Comparison of ENCODE assay signal across 8 cellular contexts in genomic region chr6:145733770-145734169, GRCh38. TPM values are rescaled to one million over a fixed set of nuclear protein-coding genes. Genes with fewer than 3 reads are reported as not detected.
A peak's percentile ranks its signal among the peaks of the same experiment; 100 is the strongest.
DNase-seq lines count a peak whose midpoint lies in the region; ATAC-seq and TF ChIP-seq lines count a peak whose summit lies in the region.

No MANE protein-coding gene starts in this region.

- no peak for TF ChIP-seq POLR2A in esophagus muscularis mucosa (IDR thresholded peaks at IDR 0.05; ENCODE audit: low read depth)
- TF ChIP-seq POLR2A in stomach (IDR thresholded peaks at IDR 0.05): no peak
- TF ChIP-seq POLR2A in Peyer's patch (IDR thresholded peaks at IDR 0.05): no peak

- H3K27me3 ChIP-seq in OCI-LY1 (ENCODE audit: insufficient read depth, low read length) (no peaks in the 10 kb centered on the region), esophagus muscularis mucosa (no peaks in the 10 kb centered on the region), stomach (no peaks in the 10 kb centered on the region), Peyer's patch (no peaks in the 10 kb centered on the region)

- H3K9me3 ChIP-seq in OCI-LY1 (ENCODE audit: low read length) (peaks cover 9% of the 10 kb centered on the region), esophagus muscularis mucosa (peaks cover 0 to 2% (median 0%) of the 10 kb centered on the region in 4 donors), stomach (peaks cover 0 to 7% (median 0%) of the 10 kb centered on the region in 4 donors), Peyer's patch (no peaks in the 10 kb centered on the region)

- no peaks in the 10 kb centered on the region for H3K9me2 ChIP-seq in OCI-LY1 (ENCODE audit: low read depth, low read length)

- H3K27me3 Mint-ChIP-seq in activated T-cell treated with anti-CD3 and anti-CD28 coated beads, Interleukin-2, amount 50 U/mL, for 4 hours (ENCODE audit: low read depth): no peaks in the 10 kb centered on the region

- H3K4me1 ChIP-seq in OCI-LY1 (ENCODE audit: insufficient read depth, low read length, severe bottlenecking) (peaks cover 25% of the 10 kb centered on the region), esophagus muscularis mucosa (peaks cover 11 to 49% (median 45%) of the 10 kb centered on the region in 4 donors), stomach (peaks cover 0 to 38% (median 17%) of the 10 kb centered on the region in 4 donors), Peyer's patch (peaks cover 0 to 5% (median 0%) of the 10 kb centered on the region in 4 donors)

- H3K9ac ChIP-seq in OCI-LY1 (ENCODE audit: low read length): peak overlapping the region; percentile 99

- H2AFZ ChIP-seq in OCI-LY1 (ENCODE audit: low read length): no peak overlapping the region

- H3K4me2 ChIP-seq in OCI-LY1 (ENCODE audit: low read length): peak overlapping the region; percentile 98

- intact Hi-C loops in esophagus muscularis mucosa (cut with DNase I): loop anchor here (5.0 to 10.0 kb wide), 2 partner anchors 154 to 231 kb away; partner anchors contain the start of gene SHPRH
- intact Hi-C loops in stomach (cut with DNase I; ENCODE audit: low total_unique reads): no loop called here

- DNase-seq in activated T-cell treated with anti-CD3 and anti-CD28 coated beads, Interleukin-2, amount 50 U/mL, for 4 hours: no peak
- DNase-seq in activated T-cell treated with anti-CD3 and anti-CD28 coated beads, Interleukin-2, amount 50 U/mL, for 48 hours: no peak
- DNase-seq in esophagus muscularis mucosa (ENCODE audit: extremely low spot score): no peak
- no peak for DNase-seq in stomach
- DNase-seq in 8988T: no peak
- DNase-seq in Peyer's patch: no peak

- no peaks in the 10 kb centered on the region for H3F3A ChIP-seq in OCI-LY1 (ENCODE audit: insufficient read depth, low read length)

- H3K36me3 ChIP-seq in OCI-LY1 (ENCODE audit: insufficient read depth, low read length): peaks cover 17% of the 10 kb centered on the region
- no peaks in the 10 kb centered on the region for H3K36me3 ChIP-seq in esophagus muscularis mucosa
- H3K36me3 ChIP-seq in stomach: peaks cover 0 to 9% (median 0%) of the 10 kb centered on the region in 4 donors
- H3K36me3 ChIP-seq in Peyer's patch: no peaks in the 10 kb centered on the region

- no peaks in the 10 kb centered on the region for H4K20me1 ChIP-seq in OCI-LY1 (ENCODE audit: insufficient read depth, low read length)

- peaks cover 21% of the 10 kb centered on the region for H3K4me1 Mint-ChIP-seq in activated T-cell treated with anti-CD3 and anti-CD28 coated beads, Interleukin-2, amount 50 U/mL, for 4 hours (ENCODE audit: low read depth)

- ATAC-seq in activated T-cell treated with anti-CD3 and anti-CD28 coated beads, Interleukin-2, amount 50 U/mL, for 4 hours: no peak
- no peak for ATAC-seq in HG03469 (IDR thresholded peaks at IDR 0.05; ENCODE audit: unreplicated experiment)

- H3K9me3 Mint-ChIP-seq in activated T-cell treated with anti-CD3 and anti-CD28 coated beads, Interleukin-2, amount 50 U/mL, for 4 hours: peaks cover 10% of the 10 kb centered on the region

- no peak for TF ChIP-seq CTCF in OCI-LY1 (IDR thresholded peaks at IDR 0.05; ENCODE audit: low read length)
- no peak for TF ChIP-seq CTCF in esophagus muscularis mucosa (IDR thresholded peaks at IDR 0.05)
- TF ChIP-seq CTCF in stomach (IDR thresholded peaks at IDR 0.05): no peak
- TF ChIP-seq CTCF in Peyer's patch (IDR thresholded peaks at IDR 0.05): no peak

- 0 out of 2 replicates have a peak, but pooled peaks cover 4% of the 10 kb centered on the region for H3K79me2 ChIP-seq in OCI-LY1 (ENCODE audit: insufficient read depth, low read length)

- H3K36me3 Mint-ChIP-seq in activated T-cell treated with anti-CD3 and anti-CD28 coated beads, Interleukin-2, amount 50 U/mL, for 4 hours (ENCODE audit: insufficient read depth): peaks cover 8% of the 10 kb centered on the region

- peak overlapping the region; percentile 94 for H3K4me3 Mint-ChIP-seq in activated T-cell treated with anti-CD3 and anti-CD28 coated beads, Interleukin-2, amount 50 U/mL, for 4 hours

- H3K27ac ChIP-seq in OCI-LY1 (ENCODE audit: low read depth, low read length, poor library complexity, severe bottlenecking) (peak overlapping the region; percentile 69), esophagus muscularis mucosa (replicated peaks in 1 of 4) (peak overlapping the region; percentile 96 to 99 (median 98)), stomach (peak overlapping the region in 4 of 5 donors; percentile 96 to 98 (median 97)), Peyer's patch (peak overlapping the region in 1 of 4 donors; percentile 92)

- WGBS in esophagus muscularis mucosa: 34% methylated on average over 3 of the region's 3 CpGs
- 22 to 51% (median 42%) methylated on average over 3 of the region's 3 CpGs for WGBS in stomach, 5 donors

- H3K4me3 ChIP-seq in OCI-LY1 (ENCODE audit: low read depth, low read length, poor library complexity, severe bottlenecking): peak overlapping the region; percentile 95
- H3K4me3 ChIP-seq in esophagus muscularis mucosa: peak overlapping the region; percentile 64 to 88 (median 76)
- H3K4me3 ChIP-seq in stomach: peak overlapping the region; percentile 59 to 71 (median 70)
- peak overlapping the region in 1 of 4 donors; percentile 64 for H3K4me3 ChIP-seq in Peyer's patch

- TF ChIP-seq EP300 in esophagus muscularis mucosa (IDR thresholded peaks at IDR 0.05) (no peak), stomach (IDR thresholded peaks at IDR 0.05) (no peak)

RNA-seq across cellular contexts. Expression of gene EPM2A, which starts 1.6 kb away (rescaled TPM):
- total RNA-seq in activated T-cell treated with anti-CD3 and anti-CD28 coated beads, Interleukin-2, amount 50 U/mL, for 4 hours: 1 to 10 TPM; 6.5 to 7.1 (median 6.7) TPM
- total RNA-seq in esophagus muscularis mucosa (100 to 1,000 TPM in 1 of 4 donors, 10 to 100 TPM in 3; 59.8 to 129 (median 75.0) TPM), stomach (10 to 100 TPM; 14.8 to 60.8 (median 25.3) TPM), Peyer's patch (10 to 100 TPM in 1 of 4 donors, 1 to 10 TPM in 3; 8.1 to 18.9 (median 9.2) TPM)
- polyA plus RNA-seq in stomach: 1 to 10 TPM; 3.4 to 4.3 (median 4.1) TPM
